Comparison of ENCODE assay signal across 18 cellular contexts in the genomic region with DNA sequence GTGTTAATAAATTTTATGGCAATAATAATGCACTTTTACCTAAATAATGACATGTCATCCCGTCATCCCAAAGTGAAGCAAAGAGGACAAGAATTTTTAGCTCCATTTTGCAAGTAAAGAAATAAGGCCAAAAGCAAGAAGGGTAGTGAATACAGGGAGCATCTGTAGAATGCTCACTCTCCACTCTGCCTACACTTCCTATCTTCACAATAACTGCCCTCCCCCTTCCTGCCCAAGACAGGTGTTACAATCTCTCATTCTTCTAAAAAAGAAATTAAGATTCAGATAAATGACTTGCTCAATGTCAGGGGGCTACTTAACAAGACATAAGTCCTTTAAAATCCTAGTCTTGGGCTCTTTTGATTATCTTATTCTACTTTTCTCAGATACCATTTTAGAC. TPM values are rescaled to one million over a fixed set of nuclear protein-coding genes. Genes with fewer than 3 reads are reported as not detected.
DNase-seq lines count a peak whose midpoint lies in the region; ATAC-seq, FAIRE-seq and TF ChIP-seq lines count a peak whose summit lies in the region.
"Had no signal": no experiment of that assay in that cellular context is flagged by ENCODE, and none has a peak within 500 bp of the region (broad histone marks: within the 10 kb centered on the region; RNA-seq: fewer than 3 reads in every experiment).

No MANE protein-coding gene starts in this region.

- CTCF ChIA-PET in GM12878 (lab: Yijun Ruan, JAX), result interaction anchor here (1.0 to 1.7 kb wide), 8 partner anchors 63 to 148 kb away, joined by 3 to 5 read pairs (median 4); no protein-coding TSS in a partner anchor
- CTCF ChIA-PET in CD8-positive, alpha-beta memory T cell (lab: Charles Lee), result interaction anchor here (0.7 kb wide), 1 partner anchor 142 kb away, joined by 3 read pairs; a partner anchor contains a TSS

- peak in 1 of 3 donors; percentile 54 for DNase-seq in CD4-positive, CD25-positive, alpha-beta regulatory T cell
- DNase-seq in GM12878 (ENCODE audit: low read depth, low spot score) (no peak), nucleus accumbens (lab: John Stamatoyannopoulos, UW) (no peak), DMS114 treated with DMSO at 0.1 percent for 48 hours (lab: John Stamatoyannopoulos, UW; ENCODE audit: unreplicated experiment) (no peak), Karpas-422 (no peak)
- no peak for DNase-seq in CD8-positive, alpha-beta memory T cell
- DNase-seq: activated CD4-positive, alpha-beta T cell treated with anti-CD3 and anti-CD28 coated beads for 1 hour; activated naive CD8-positive, alpha-beta T cell treated with anti-CD3 and anti-CD28 coated beads for 36 hours; DMS153; effector CD8-positive, alpha-beta T cell; NCI-H2029; NCI-H774; occipital lobe; testis had no signal

- no peak for TF ChIP-seq EP300 in GM12878 (IDR thresholded peaks at IDR 0.05; ENCODE audit: borderline replicate concordance in 1 of 2, control insufficient read depth in 1 of 2, low read depth in 2 of 2, low read length in 2 of 2)

- H3K4me3 Mint-ChIP-seq in CD4-positive, CD25-positive, alpha-beta regulatory T cell, result peak overlapping the region in 3 of 4 donors; percentile 6 to 41 (median 16)
- H3K4me3 Mint-ChIP-seq in CD8-positive, alpha-beta memory T cell, result no peak overlapping the region
- H3K4me3 Mint-ChIP-seq: activated naive CD8-positive, alpha-beta T cell treated with anti-CD3 and anti-CD28 coated beads for 36 hours; T-helper 2 cell treated with Interferon-gamma antibody and Interleukin-4, amounts not matched to agents 5 μg/mL and 100 μg/mL, for 36 hours had no signal

- WGBS in GM12878 (ENCODE audit: insufficient coverage, insufficient replicate concordance, low lambda C conversion rate, missing lambda C conversion rate), result 42% methylated on average over 1 of the region's 1 CpG

- TF ChIP-seq POLR2A in GM12878 (IDR thresholded peaks at IDR 0.05; ENCODE audit: low read depth, low read length), result no peak

- H4K20me1 ChIP-seq in GM12878 (ENCODE audit: control insufficient read depth, insufficient read depth) (peaks cover 2% of the 10 kb centered on the region; the same call in 1 of the 2 replicates), Karpas-422 (ENCODE audit: insufficient read depth, low read depth, low read length) (no peaks in the 10 kb centered on the region)

- peak; percentile 47 for FAIRE-seq in GM12878 (lab: Jason Lieb, UNC)

- H3K9ac ChIP-seq in GM12878 (ENCODE audit: control insufficient read depth, insufficient read depth, low read length) (no peak overlapping the region), Karpas-422 (ENCODE audit: low read length) (no peak overlapping the region)

- peak; percentile 50 to 57 for ATAC-seq in CD4-positive, CD25-positive, alpha-beta regulatory T cell (ENCODE audit: low read depth in 2 of 2)
- ATAC-seq in GM18868 (IDR thresholded peaks at IDR 0.05; ENCODE audit: unreplicated experiment) (peak; percentile 60), HG03280 (IDR thresholded peaks at IDR 0.05; ENCODE audit: unreplicated experiment) (peak; percentile 55), GM12878 (peak; percentile 65)
- ATAC-seq: Right ventricle myocardium inferior had no signal

- H2AFZ ChIP-seq in GM12878 (ENCODE audit: control insufficient read depth, low read depth, low read length) (no peak overlapping the region), Karpas-422 (ENCODE audit: low read length) (no peak overlapping the region)

- H3K27me3 ChIP-seq in CD4-positive, CD25-positive, alpha-beta regulatory T cell (ENCODE audit: control insufficient read depth, insufficient read depth, low read length), result no peaks in the 10 kb centered on the region
- H3K27me3 ChIP-seq in GM12878 (replicated peaks in 1 of 2; ENCODE audit: control insufficient read depth in 2 of 2, insufficient read depth in 2 of 2, low read length in 1 of 2) (no peaks in the 10 kb centered on the region), Karpas-422 (ENCODE audit: low read length) (no peaks in the 10 kb centered on the region)
- no peaks in the 10 kb centered on the region for H3K27me3 ChIP-seq in CD8-positive, alpha-beta memory T cell (ENCODE audit: insufficient read depth, low read length, poor library complexity, severe bottlenecking)
- H3K27me3 ChIP-seq: testis had no signal

- H3K9me2 ChIP-seq in Karpas-422 (replicated peaks; ENCODE audit: insufficient read depth, low read length), result no peaks in the 10 kb centered on the region

- peak overlapping the region in 2 of 3 donors; percentile 69 to 70 for H3K27ac Mint-ChIP-seq in CD4-positive, CD25-positive, alpha-beta regulatory T cell
- no peak overlapping the region for H3K27ac Mint-ChIP-seq in CD8-positive, alpha-beta memory T cell
- H3K27ac Mint-ChIP-seq: activated naive CD8-positive, alpha-beta T cell treated with anti-CD3 and anti-CD28 coated beads for 36 hours; T-helper 2 cell treated with Interferon-gamma antibody and Interleukin-4, amounts not matched to agents 5 μg/mL and 100 μg/mL, for 36 hours had no signal

- intact Hi-C loops in GM12878 (cut with micrococcal nuclease; ENCODE audit: unreplicated experiment), result loop anchor here (10.0 kb wide), 1 partner anchor 1487 kb away; no protein-coding TSS in a partner anchor

- H3K79me2 ChIP-seq in GM12878 (ENCODE audit: control insufficient read depth, insufficient read depth, low read length) (peaks cover 94% of the 10 kb centered on the region), Karpas-422 (ENCODE audit: low read length) (no peaks in the 10 kb centered on the region)

- peak overlapping the region; percentile 47 for H3K4me3 ChIP-seq in CD4-positive, CD25-positive, alpha-beta regulatory T cell (ENCODE audit: low read depth, low read length)
- H3K4me3 ChIP-seq in GM12878 (no peak overlapping the region), Karpas-422 (ENCODE audit: low read length) (no peak overlapping the region)
- no peak overlapping the region for H3K4me3 ChIP-seq in CD8-positive, alpha-beta memory T cell (ENCODE audit: low read length)
- H3K4me3 ChIP-seq: testis had no signal

- H3K4me1 ChIP-seq in CD4-positive, CD25-positive, alpha-beta regulatory T cell (ENCODE audit: control insufficient read depth, insufficient read depth, low read length, poor library complexity, severe bottlenecking), result peaks cover 21% of the 10 kb centered on the region
- H3K4me1 ChIP-seq in GM12878 (ENCODE audit: control insufficient read depth, insufficient read depth, low read length), result no peaks in the 10 kb centered on the region
- H3K4me1 ChIP-seq in CD8-positive, alpha-beta memory T cell (ENCODE audit: insufficient read depth, low read length), result peaks cover 6% of the 10 kb centered on the region
- no peaks in the 10 kb centered on the region for H3K4me1 ChIP-seq in Karpas-422 (ENCODE audit: low read length)

- POLR2A ChIA-PET in GM12878 (lab: Charles Lee), result interaction anchor here (1.0 to 1.3 kb wide), 2 partner anchors 18 to 20 kb away, joined by 3 to 4 read pairs; no protein-coding TSS in a partner anchor
- POLR2A ChIA-PET in CD8-positive, alpha-beta memory T cell (lab: Charles Lee), result no interaction called here

- H3K27me3 Mint-ChIP-seq in CD4-positive, CD25-positive, alpha-beta regulatory T cell, result no peaks in the 10 kb centered on the region
- no peaks in the 10 kb centered on the region for H3K27me3 Mint-ChIP-seq in CD8-positive, alpha-beta memory T cell
- H3K27me3 Mint-ChIP-seq: activated naive CD8-positive, alpha-beta T cell treated with anti-CD3 and anti-CD28 coated beads for 36 hours had no signal

- H3K36me3 Mint-ChIP-seq in CD4-positive, CD25-positive, alpha-beta regulatory T cell, result peaks cover 6% of the 10 kb centered on the region
- H3K36me3 Mint-ChIP-seq in CD8-positive, alpha-beta memory T cell, result peaks cover 0 to 4% (median 3%) of the 10 kb centered on the region in 3 donors

- no peak for TF ChIP-seq RAD21 in GM12878 (IDR thresholded peaks at IDR 0.05; ENCODE audit: insufficient read depth, low read depth, low read length)

- H3K9me3 ChIP-seq in CD4-positive, CD25-positive, alpha-beta regulatory T cell (ENCODE audit: control insufficient read depth in 2 of 2, low read length in 2 of 2), result no peaks in the 10 kb centered on the region
- H3K9me3 ChIP-seq in GM12878 (replicated peaks; ENCODE audit: control insufficient read depth, insufficient read depth, low read length) (no peaks in the 10 kb centered on the region), Karpas-422 (ENCODE audit: low read length) (no peaks in the 10 kb centered on the region)
- no peaks in the 10 kb centered on the region for H3K9me3 ChIP-seq in CD8-positive, alpha-beta memory T cell (ENCODE audit: low read length)
- H3K9me3 ChIP-seq: testis had no signal

- H3K9me3 Mint-ChIP-seq in CD4-positive, CD25-positive, alpha-beta regulatory T cell, result no peaks in the 10 kb centered on the region
- no peaks in the 10 kb centered on the region for H3K9me3 Mint-ChIP-seq in CD8-positive, alpha-beta memory T cell
- H3K9me3 Mint-ChIP-seq: activated naive CD8-positive, alpha-beta T cell treated with anti-CD3 and anti-CD28 coated beads for 36 hours; T-helper 2 cell treated with Interferon-gamma antibody and Interleukin-4, amounts not matched to agents 5 μg/mL and 100 μg/mL, for 36 hours had no signal

- H3K27ac ChIP-seq in CD4-positive, CD25-positive, alpha-beta regulatory T cell (ENCODE audit: insufficient read depth, low read length, poor library complexity, severe bottlenecking), result peak overlapping the region; percentile 30
- H3K27ac ChIP-seq in GM12878 (ENCODE audit: control insufficient read depth, insufficient read depth) (no peak overlapping the region), Karpas-422 (ENCODE audit: low read length) (no peak overlapping the region)
- no peak overlapping the region for H3K27ac ChIP-seq in CD8-positive, alpha-beta memory T cell (ENCODE audit: low read depth, low read length)
- H3K27ac ChIP-seq: testis had no signal

- H3K4me2 ChIP-seq in GM12878 (ENCODE audit: control insufficient read depth, insufficient read depth) (no peak overlapping the region; the same call in 1 of the 2 replicates), Karpas-422 (ENCODE audit: low read depth, low read length, poor library complexity, severe bottlenecking) (no peak overlapping the region)

- RAD21 ChIA-PET in GM12878 (lab: Charles Lee; ENCODE audit: unreplicated experiment), result interaction anchor here (0.9 to 1.9 kb wide), 5 partner anchors 43 to 86 kb away, joined by 3 to 7 read pairs (median 5); no protein-coding TSS in a partner anchor

- in situ Hi-C loops in GM12878 (cut with MboI), result no loop called here

- no peaks in the 10 kb centered on the region for H3K36me3 ChIP-seq in CD4-positive, CD25-positive, alpha-beta regulatory T cell (ENCODE audit: control insufficient read depth, insufficient read depth, low read length)
- H3K36me3 ChIP-seq in GM12878 (ENCODE audit: control insufficient read depth in 2 of 2, insufficient read depth in 2 of 2, low read length in 1 of 2) (no peaks in the 10 kb centered on the region), Karpas-422 (ENCODE audit: insufficient read depth, low read length) (no peaks in the 10 kb centered on the region)
- H3K36me3 ChIP-seq in CD8-positive, alpha-beta memory T cell (ENCODE audit: insufficient read depth, low read length), result no peaks in the 10 kb centered on the region

- no peak for TF ChIP-seq CTCF in GM12878 (IDR thresholded peaks at IDR 0.05 in 2 of 3, conservative IDR thresholded peaks at IDR 0.05 in 1 of 3; ENCODE audit: control insufficient read depth in 2 of 3, extremely low read depth in 1 of 3, insufficient read depth in 1 of 3, low read depth in 3 of 3, low read length in 3 of 3)

- H3K4me1 Mint-ChIP-seq in CD4-positive, CD25-positive, alpha-beta regulatory T cell, result peaks cover 30 to 71% (median 49%) of the 10 kb centered on the region in 4 donors
- H3K4me1 Mint-ChIP-seq in CD8-positive, alpha-beta memory T cell, result peaks cover 29 to 56% (median 53%) of the 10 kb centered on the region in 3 donors

- SMC1A ChIA-PET in GM12878 (lab: Charles Lee; ENCODE audit: uncharacterized antibody, unreplicated experiment), result interaction anchor here (0.9 to 3.1 kb wide), 15 partner anchors 8 to 87 kb away, joined by 3 to 14 read pairs (median 7); no protein-coding TSS in a partner anchor

- TSS peak; percentile 4 for BruUV-seq in GM12878 (replicated peaks; lab: Mats Ljungman, UMichigan)

RNA-seq across cellular contexts. Expression of a gene that starts 8.9 kb away (rescaled TPM):
- total RNA-seq in CD4-positive, CD25-positive, alpha-beta regulatory T cell, result 38.0 TPM
- 10 to 100 TPM; 26.0 to 30.3 (median 28.6) TPM for polyA plus RNA-seq in CD4-positive, CD25-positive, alpha-beta regulatory T cell
- total RNA-seq in GM12878 (2013; cell fraction: nucleolus; rRNA removed), result 134 and 138 TPM in 2 replicates
- 24.6 and 31.7 TPM in 2 replicates for total RNA-seq in GM12878 (2014; rRNA removed)
- 50.3 and 53.0 TPM in 2 replicates for total RNA-seq in GM12878 (2014; rRNA removed; fragmentation: Illumina TruSeq; extraction: Trizol)
- total RNA-seq in GM12878 (2021), result 57.5 and 62.0 TPM in 2 replicates
- polyA plus RNA-seq in GM12878 (2011; ENCODE audit: low read depth), result 16.7 TPM
- polyA plus RNA-seq in GM12878 (2011; rRNA removed), result 48.1 and 108 TPM in 2 replicates
- polyA plus RNA-seq in GM12878 (2011; cell fraction: cytosol; rRNA removed), result 13.5 and 19.8 TPM in 2 replicates
- polyA plus RNA-seq in GM12878 (2011; cell fraction: nucleus; rRNA removed), result 23.7 and 36.3 TPM in 2 replicates
- polyA plus RNA-seq in GM12878 (2012), result 21.9 and 34.0 TPM in 2 replicates
- polyA plus RNA-seq in GM12878 (2014; fragmentation: Illumina TruSeq; extraction: Trizol), result 44.8 and 47.4 TPM in 2 replicates
- polyA plus RNA-seq in GM12878 (2014; fragmentation: Nextera tagmentation; extraction: Ambion mirVana), result 10 to 100 TPM; 37.4 to 40.3 TPM
- polyA plus RNA-seq in GM12878 (2014; rRNA removed), result 22.5 and 31.1 TPM in 2 replicates
- 10 to 100 TPM; 55.5 to 62.2 TPM for polyA plus RNA-seq in GM12878 (2016; fragmentation: Nextera tagmentation; extraction: Ambion mirVana)
- polyA minus RNA-seq in GM12878 (2011; rRNA and poly(A)+ RNA removed), result 29.6 and 59.3 TPM in 2 replicates
- polyA minus RNA-seq in GM12878 (2011; cell fraction: cytosol; rRNA and poly(A)+ RNA removed), result 16.8 and 25.0 TPM in 2 replicates
- 14.3 and 27.2 TPM in 2 replicates for polyA minus RNA-seq in GM12878 (2011; cell fraction: nucleus; rRNA and poly(A)+ RNA removed)
- total RNA-seq in CD8-positive, alpha-beta memory T cell, result 10 to 100 TPM; 58.5 to 63.6 TPM
- polyA plus RNA-seq in CD8-positive, alpha-beta memory T cell, result 17.2 TPM
- 0.47 and 0.71 TPM in 2 replicates for total RNA-seq in Karpas-422 (2014; rRNA removed; shearing (Covaris generic); ENCODE audit: low replicate concordance)

Comparison
In these comparisons a context has a peak if more than half of its experiments do, and no peak if none do; other contexts are left out.
1. H3K27ac Mint-ChIP-seq: peak in CD4-positive, CD25-positive, alpha-beta regulatory T cell (2 of 3); none in CD8-positive, alpha-beta memory T cell (0 of 8).
2. H3K4me3 Mint-ChIP-seq: peak in CD4-positive, CD25-positive, alpha-beta regulatory T cell (3 of 4); none in CD8-positive, alpha-beta memory T cell (0 of 7).
3. RNA of a gene that starts 8.9 kb away (total RNA-seq): 58.5 to 63.6 TPM in CD8-positive, alpha-beta memory T cell, 24.6 to 138 TPM in GM12878 and 38.0 TPM in CD4-positive, CD25-positive, alpha-beta regulatory T cell (single experiment); 0.47 to 0.71 TPM in Karpas-422; every median in the first group is over 10 times any median in the second.
4. Peak in every context shown above with its lines, with median percentiles within 50 percentile points of each other: ATAC-seq.